ENCODE assay signal across 27 cellular contexts in genomic region chr10:7011994-7012393, GRCh38.
DNase-seq lines count a peak whose midpoint lies in the region; ATAC-seq, FAIRE-seq and TF ChIP-seq lines count a peak whose summit lies in the region.
"Had no signal": no experiment of that assay in that cellular context is flagged by ENCODE, and none has a peak within 500 bp of the region (broad histone marks: within the 10 kb centered on the region; RNA-seq: fewer than 3 reads in every experiment).

No MANE protein-coding gene starts in this region.

- no peak for TF ChIP-seq CTCF in LNCaP clone FGC (IDR thresholded peaks at IDR 0.05; ENCODE audit: control insufficient read depth, extremely low read depth, insufficient read depth)
- no peak for TF ChIP-seq CTCF in VCaP (conservative IDR thresholded peaks at IDR 0.05)
- TF ChIP-seq CTCF in K562 (IDR thresholded peaks at IDR 0.05 in 2 of 3, conservative IDR thresholded peaks at IDR 0.05 in 1 of 3; ENCODE audit: insufficient read depth in 2 of 3, low read depth in 1 of 3, low read length in 3 of 3): no peak
- no peak for TF ChIP-seq CTCF in neural progenitor cell (IDR thresholded peaks at IDR 0.05)
- TF ChIP-seq CTCF in nephron progenitor cell (IDR thresholded peaks at IDR 0.05): no peak
- TF ChIP-seq CTCF in prostate gland (IDR thresholded peaks at IDR 0.05): no peak

- H3K9me3 ChIP-seq in K562 (replicated peaks; ENCODE audit: control insufficient read depth, insufficient read depth, low read depth, low read length) (no peaks in the 10 kb centered on the region), neural progenitor cell (ENCODE audit: low read depth) (no peaks in the 10 kb centered on the region), prostate gland (no peaks in the 10 kb centered on the region)
- H3K9me3 ChIP-seq: BE2C, BLaER1 had no signal

- H3K36me3 ChIP-seq in K562 (ENCODE audit: control insufficient read depth, insufficient read depth, low read length) (no peaks in the 10 kb centered on the region), neural progenitor cell (no peaks in the 10 kb centered on the region), prostate gland (no peaks in the 10 kb centered on the region)
- H3K36me3 ChIP-seq: BE2C, BLaER1 had no signal

- H3K9me3 Mint-ChIP-seq in neural progenitor cell (no peaks in the 10 kb centered on the region), nephron progenitor cell (peaks cover 6% of the 10 kb centered on the region)
- H3K9me3 Mint-ChIP-seq: CD8-positive, alpha-beta memory T cell had no signal

- no peak overlapping the region for H3K27ac Mint-ChIP-seq in neural progenitor cell
- H3K27ac Mint-ChIP-seq in nephron progenitor cell: no peak overlapping the region
- H3K27ac Mint-ChIP-seq: CD14-positive monocyte; CD4-positive, alpha-beta memory T cell; CD4-positive, CD25-positive, alpha-beta regulatory T cell; CD8-positive, alpha-beta memory T cell had no signal

- no peaks in the 10 kb centered on the region for H3K36me3 Mint-ChIP-seq in neural progenitor cell
- no peaks in the 10 kb centered on the region for H3K36me3 Mint-ChIP-seq in nephron progenitor cell (ENCODE audit: low read depth)
- H3K36me3 Mint-ChIP-seq: CD14-positive monocyte; CD4-positive, alpha-beta memory T cell; CD4-positive, CD25-positive, alpha-beta regulatory T cell had no signal

- no peaks in the 10 kb centered on the region for H3F3A ChIP-seq in neural progenitor cell (ENCODE audit: low read depth)

- H3K4me1 ChIP-seq in K562 (replicated peaks in 1 of 2; ENCODE audit: control insufficient read depth in 2 of 2, insufficient read depth in 2 of 2, low read length in 2 of 2): peaks cover 0 to 22% of the 10 kb centered on the region in 2 experiments; a peak in 4 of 5 replicates
- H3K4me1 ChIP-seq in neural progenitor cell: no peaks in the 10 kb centered on the region
- H3K4me1 ChIP-seq in prostate gland (replicated peaks): no peaks in the 10 kb centered on the region
- H3K4me1 ChIP-seq: BE2C, BLaER1 had no signal

- H2AFZ ChIP-seq in K562 (ENCODE audit: low read depth, low read length) (peak overlapping the region; percentile 37; the same call in 1 of the 2 replicates), neural progenitor cell (replicated peaks) (peak overlapping the region; percentile 43)

- H3K9ac ChIP-seq in K562 (ENCODE audit: insufficient read depth in 1 of 2, low read depth in 2 of 2, low read length in 2 of 2): no peak overlapping the region
- H3K9ac ChIP-seq in neural progenitor cell: no peak overlapping the region
- H3K9ac ChIP-seq: BLaER1 had no signal

- no peaks in the 10 kb centered on the region for H3K4me1 Mint-ChIP-seq in neural progenitor cell
- peaks cover 6% of the 10 kb centered on the region for H3K4me1 Mint-ChIP-seq in nephron progenitor cell
- H3K4me1 Mint-ChIP-seq: CD14-positive monocyte; CD4-positive, alpha-beta memory T cell; CD4-positive, CD25-positive, alpha-beta regulatory T cell had no signal

- in situ Hi-C loops in K562 (cut with MboI): no loop called here

- no peaks in the 10 kb centered on the region for H3K9me1 ChIP-seq in K562 (ENCODE audit: control insufficient read depth, insufficient read depth, low read length)

- ATAC-seq in K562: no peak
- no peak for ATAC-seq in HG02588 (IDR thresholded peaks at IDR 0.05; ENCODE audit: unreplicated experiment)

- no peak overlapping the region for H3K4me2 ChIP-seq in K562 (ENCODE audit: insufficient read depth, low read length)
- no peak overlapping the region for H3K4me2 ChIP-seq in neural progenitor cell
- H3K4me2 ChIP-seq: BLaER1 had no signal

- H3K4me3 Mint-ChIP-seq in neural progenitor cell: no peak overlapping the region
- no peak overlapping the region for H3K4me3 Mint-ChIP-seq in nephron progenitor cell
- H3K4me3 Mint-ChIP-seq: CD14-positive monocyte; CD4-positive, alpha-beta memory T cell; CD4-positive, CD25-positive, alpha-beta regulatory T cell; CD8-positive, alpha-beta memory T cell had no signal

- POLR2A ChIA-PET in K562 (lab: Yijun Ruan, JAX): no interaction called here

- H3K27me3 ChIP-seq in K562 (ENCODE audit: control insufficient read depth in 2 of 2, insufficient read depth in 2 of 2, low read length in 2 of 2) (no peaks in the 10 kb centered on the region), neural progenitor cell (no peaks in the 10 kb centered on the region), prostate gland (replicated peaks; ENCODE audit: insufficient read depth) (no peaks in the 10 kb centered on the region)
- H3K27me3 ChIP-seq: BE2C, BLaER1 had no signal

- TF ChIP-seq RAD21 in K562 (CRISPR knock-in tag; conservative IDR thresholded peaks at IDR 0.05 in 1 of 2, IDR thresholded peaks at IDR 0.05 in 1 of 2): no peak

- no peak for TF ChIP-seq EP300 in K562 (IDR thresholded peaks at IDR 0.05; ENCODE audit: low read length)

- BruUV-seq in K562 (replicated peaks; lab: Mats Ljungman, UMichigan): no TSS peak

- 72% methylated on average over 2 of the region's 2 CpGs for WGBS in K562 (ENCODE audit: insufficient coverage, low coverage, missing lambda C conversion rate)
- WGBS in prostate gland: 24% methylated on average over 2 of the region's 2 CpGs

- FAIRE-seq in K562 (lab: Jason Lieb, UNC): no peak
- FAIRE-seq: A204.1, GM12891 had no signal

- TF ChIP-seq POLR2A in K562 (conservative IDR thresholded peaks at IDR 0.05): no peak
- TF ChIP-seq POLR2A in prostate gland (IDR thresholded peaks at IDR 0.05): no peak

- no peaks in the 10 kb centered on the region for H3K27me3 Mint-ChIP-seq in neural progenitor cell (ENCODE audit: insufficient read depth, low read depth)
- peaks cover 4% of the 10 kb centered on the region for H3K27me3 Mint-ChIP-seq in nephron progenitor cell (ENCODE audit: low read depth, poor library complexity)
- H3K27me3 Mint-ChIP-seq: CD8-positive, alpha-beta memory T cell had no signal

- H3K4me3 ChIP-seq in LNCaP clone FGC (ENCODE audit: low read depth, low read length) (no peak overlapping the region), K562 (no peak overlapping the region), neural progenitor cell (no peak overlapping the region), prostate gland (no peak overlapping the region)
- H3K4me3 ChIP-seq: BLaER1 had no signal

- intact Hi-C loops in K562 (cut with micrococcal nuclease) (no loop called here), prostate gland (cut with DNase I) (no loop called here)

- CTCF ChIA-PET in K562 (lab: Yijun Ruan, JAX; ENCODE audit: low intra/inter-chr PET ratio): no interaction called here

- H3K79me2 ChIP-seq in K562 (ENCODE audit: control insufficient read depth, insufficient read depth, low read length): no peaks in the 10 kb centered on the region
- H3K79me2 ChIP-seq in neural progenitor cell (ENCODE audit: low read depth): no peaks in the 10 kb centered on the region

- peak; percentile 81 for DNase-seq in LNCaP clone FGC (ENCODE audit: low read depth)
- DNase-seq in K562 (ENCODE audit: extremely low read depth in 1 of 4, low spot score in 3 of 4): no peak
- no peak for DNase-seq in neural progenitor cell (ENCODE audit: low spot score)
- DNase-seq in nephron progenitor cell: no peak
- no peak for DNase-seq in NCI-H2171 treated with DMSO at 0.1 percent for 48 hours (lab: John Stamatoyannopoulos, UW)
- DNase-seq in prostate gland (ENCODE audit: low spot score): no peak
- DNase-seq: 8988T; ACHN; BE2C; C1 segment of cervical spinal cord; CD4-positive, alpha-beta memory T cell; CD4-positive, CD25-positive, alpha-beta regulatory T cell; CD8-positive, alpha-beta memory T cell; COR-L47; DMS 273 treated with DMSO at 0.1 percent for 48 hours; DMS153; DMS53; DMS79; DND-41; EL; GDM1 had no signal

- H4K20me1 ChIP-seq in K562 (replicated peaks; ENCODE audit: control insufficient read depth, insufficient read depth, low read length) (no peaks in the 10 kb centered on the region), neural progenitor cell (ENCODE audit: low read depth) (no peaks in the 10 kb centered on the region)
- H4K20me1 ChIP-seq: BLaER1 had no signal

- peak overlapping the region; percentile 23; the same call in 1 of the 2 replicates for H3K27ac ChIP-seq in VCaP
- H3K27ac ChIP-seq in K562 (ENCODE audit: extremely low read depth, low read depth, low read length): no peak overlapping the region
- H3K27ac ChIP-seq in neural progenitor cell: no peak overlapping the region
- no peak overlapping the region for H3K27ac ChIP-seq in prostate gland
- H3K27ac ChIP-seq: BLaER1 had no signal

TF ChIP-seq in K562, 482 proteins besides CTCF, POLR2A, EP300 and RAD21 (continues in another document):
- TF ChIP-seq FOXJ3 (CRISPR knock-in tag; IDR thresholded peaks at IDR 0.05): no peak
- TF ChIP-seq CREBBP (IDR thresholded peaks at IDR 0.05; ENCODE audit: low read depth, low read length): no peak
- no peak for TF ChIP-seq POLR2AphosphoS2 (IDR thresholded peaks at IDR 0.05; ENCODE audit: low read length)
- no peak for TF ChIP-seq RFX7 (CRISPR knock-in tag; IDR thresholded peaks at IDR 0.05)
- no peak for TF ChIP-seq HDAC8 (tag; IDR thresholded peaks at IDR 0.05)
- TF ChIP-seq TEAD1 (CRISPR knock-in tag; IDR thresholded peaks at IDR 0.05): no peak
